ENCODE assay signal across 26 cellular contexts in genomic region chr17:51319186-51319585, GRCh38.
"Had no signal": no experiment of that assay in that cellular context is flagged by ENCODE, and none has a peak within 500 bp of the region (broad histone marks: within the 10 kb centered on the region; RNA-seq: fewer than 3 reads in every experiment).

No MANE protein-coding gene starts in this region.

- DNase-seq: activated CD4-positive, alpha-beta T cell treated with anti-CD3 and anti-CD28 coated beads, Interleukin-2, amount 50 U/mL, for 1 hour; activated CD4-positive, CD25-positive, alpha-beta regulatory T cell treated with anti-CD3 and anti-CD28 coated beads, Interleukin-2, amount 50 U/mL, for 72 hours; activated CD8-positive, alpha-beta memory T cell treated with anti-CD3 and anti-CD28 coated beads, Interleukin-2, amount 50 U/mL, for 4 hours; activated effector memory CD4-positive, alpha-beta T cell treated with Interleukin-2 at 50 U/mL for 16 hours; activated naive CD4-positive, alpha-beta T cell treated with anti-CD3 and anti-CD28 coated beads, Interleukin-2, amount 50 U/mL, for 16 hours; activated T-cell treated with anti-CD3 and anti-CD28 coated beads, Interleukin-2, amount 50 U/mL, for 48 hours; erythroblast; foreskin melanocyte; glutamatergic neuron; kidney glomerular epithelial cell; left ventricle myocardium superior; mesenchymal stem cell; naive thymus-derived CD4-positive, alpha-beta T cell; psoas muscle; right cardiac atrium; stimulated activated CD4-positive, alpha-beta T cell treated with anti-CD3 and anti-CD28 coated beads, Interleukin-15, amount 100 ng/mL, for 24 hours; stimulated activated CD4-positive, alpha-beta T cell treated with anti-CD3 and anti-CD28 coated beads, Interleukin-2, amount 100 ng/mL, for 48 hours; stimulated activated naive CD8-positive, alpha-beta T cell treated with anti-CD3 and anti-CD28 coated beads, Interleukin-15, amount 100 ng/mL, for 72 hours; T1000 had no signal

- H3K36me3 Mint-ChIP-seq: neural progenitor cell had no signal

- H3K4me1 ChIP-seq: ascending aorta, neural progenitor cell, psoas muscle had no signal

- H3K27me3 ChIP-seq: ascending aorta, neural progenitor cell had no signal

- H3K27ac Mint-ChIP-seq: neural progenitor cell; stimulated activated naive CD8-positive, alpha-beta T cell treated with anti-CD3 and anti-CD28 coated beads, Interleukin-15, amount 100 ng/mL, for 72 hours had no signal

- H3K27ac ChIP-seq: ascending aorta, coronary artery, neural progenitor cell, psoas muscle, skin epidermis, VCaP had no signal

- H3K9ac ChIP-seq: neural progenitor cell had no signal

- H3K4me3 ChIP-seq: ascending aorta, coronary artery, neural progenitor cell, psoas muscle, skin epidermis had no signal

- ATAC-seq: left ventricle myocardium superior; naive thymus-derived CD4-positive, alpha-beta T cell; psoas muscle; right cardiac atrium; stimulated activated naive CD8-positive, alpha-beta T cell treated with anti-CD3 and anti-CD28 coated beads, Interleukin-15, amount 100 ng/mL, for 72 hours had no signal

- H3K27me3 Mint-ChIP-seq: stimulated activated naive CD8-positive, alpha-beta T cell treated with anti-CD3 and anti-CD28 coated beads, Interleukin-15, amount 100 ng/mL, for 72 hours had no signal

- H3K36me3 ChIP-seq: ascending aorta had no signal

- H3K9me3 ChIP-seq: ascending aorta, psoas muscle had no signal

- H3K4me1 Mint-ChIP-seq: central memory CD8-positive, alpha-beta T cell; naive thymus-derived CD4-positive, alpha-beta T cell; neural progenitor cell; stimulated activated naive CD8-positive, alpha-beta T cell treated with anti-CD3 and anti-CD28 coated beads, Interleukin-15, amount 100 ng/mL, for 72 hours had no signal

- H3K4me3 Mint-ChIP-seq: central memory CD8-positive, alpha-beta T cell; naive thymus-derived CD4-positive, alpha-beta T cell; neural progenitor cell; stimulated activated naive CD8-positive, alpha-beta T cell treated with anti-CD3 and anti-CD28 coated beads, Interleukin-15, amount 100 ng/mL, for 72 hours had no signal

- H3K9me3 Mint-ChIP-seq: central memory CD8-positive, alpha-beta T cell had no signal

- FAIRE-seq: endometrium had no signal
